ENCODE assay signal across 21 cellular contexts in genomic region chr12:115044073-115044472, GRCh38.
DNase-seq lines count a peak whose midpoint lies in the region; ATAC-seq, FAIRE-seq and TF ChIP-seq lines count a peak whose summit lies in the region.
"Had no signal": no experiment of that assay in that cellular context is flagged by ENCODE, and none has a peak within 500 bp of the region (broad histone marks: within the 10 kb centered on the region; RNA-seq: fewer than 3 reads in every experiment).

No MANE protein-coding gene starts in this region.

- no peak for TF ChIP-seq EP300 in K562 (IDR thresholded peaks at IDR 0.05; ENCODE audit: low read length)

- CTCF ChIA-PET in K562 (lab: Yijun Ruan, JAX; ENCODE audit: low intra/inter-chr PET ratio), result no interaction called here

- no peaks in the 10 kb centered on the region for H3K4me1 ChIP-seq in K562 (replicated peaks in 1 of 2; ENCODE audit: control insufficient read depth in 2 of 2, insufficient read depth in 2 of 2, low read length in 2 of 2)
- no peaks in the 10 kb centered on the region for H3K4me1 ChIP-seq in kidney (ENCODE audit: control insufficient read depth in 1 of 2, insufficient read depth in 1 of 2, low read depth in 1 of 2, low read length in 2 of 2)

- no peaks in the 10 kb centered on the region for H4K20me1 ChIP-seq in K562 (replicated peaks; ENCODE audit: control insufficient read depth, insufficient read depth, low read length)

- no TSS peak for BruUV-seq in K562 (replicated peaks; lab: Mats Ljungman, UMichigan)

- TF ChIP-seq POLR2A in K562 (conservative IDR thresholded peaks at IDR 0.05), result no peak

- no peak overlapping the region for H3K9ac ChIP-seq in K562 (ENCODE audit: insufficient read depth in 1 of 2, low read depth in 2 of 2, low read length in 2 of 2)
- H3K9ac ChIP-seq in kidney (ENCODE audit: low read length in 2 of 2), result no peak overlapping the region

- ATAC-seq in K562, result no peak
- peak; percentile 59 for ATAC-seq in left lobe of liver
- ATAC-seq in HG02798 (IDR thresholded peaks at IDR 0.05; ENCODE audit: poor library complexity, unreplicated experiment), result no peak
- ATAC-seq: left colon had no signal

- POLR2A ChIA-PET in K562 (lab: Yijun Ruan, JAX), result no interaction called here

- H3K27ac ChIP-seq in K562 (ENCODE audit: extremely low read depth, low read depth, low read length) (no peak overlapping the region), kidney (ENCODE audit: low read depth in 2 of 2, low read length in 2 of 2) (no peak overlapping the region)

- H3K9me1 ChIP-seq in K562 (ENCODE audit: control insufficient read depth, insufficient read depth, low read length), result no peaks in the 10 kb centered on the region

- in situ Hi-C loops in K562 (cut with MboI), result no loop called here

- TF ChIP-seq CTCF in K562 (IDR thresholded peaks at IDR 0.05 in 2 of 3, conservative IDR thresholded peaks at IDR 0.05 in 1 of 3; ENCODE audit: insufficient read depth in 2 of 3, low read depth in 1 of 3, low read length in 3 of 3), result no peak
- no peak for TF ChIP-seq CTCF in kidney (IDR thresholded peaks at IDR 0.05; ENCODE audit: borderline replicate concordance, extremely low read depth, insufficient read depth)

- TF ChIP-seq RAD21 in K562 (CRISPR knock-in tag; conservative IDR thresholded peaks at IDR 0.05 in 1 of 2, IDR thresholded peaks at IDR 0.05 in 1 of 2), result no peak

- H3K79me2 ChIP-seq in K562 (ENCODE audit: control insufficient read depth, insufficient read depth, low read length), result no peaks in the 10 kb centered on the region

- FAIRE-seq in K562 (lab: Jason Lieb, UNC) (no peak), kidney (lab: Jason Lieb, UNC) (no peak)

- H3K9me3 ChIP-seq in K562 (replicated peaks; ENCODE audit: control insufficient read depth, insufficient read depth, low read depth, low read length), result no peaks in the 10 kb centered on the region
- H3K9me3 ChIP-seq in kidney (ENCODE audit: control insufficient read depth in 1 of 2, low read length in 2 of 2), result peaks cover 0 to 3% of the 10 kb centered on the region in 2 donors

- DNase-seq in ELR (ENCODE audit: low read depth), result peak; percentile 3
- peak; percentile 64 for DNase-seq in NCI-H82 (lab: John Stamatoyannopoulos, UW)
- no peak for DNase-seq in K562 (ENCODE audit: extremely low read depth in 1 of 4, low spot score in 3 of 4)
- DNase-seq in left lobe of liver (ENCODE audit: low spot score), result no peak
- no peak for DNase-seq in NCI-H774 (lab: John Stamatoyannopoulos, UW)
- no peak for DNase-seq in kidney
- DNase-seq in posterior cingulate gyrus, result no peak
- DNase-seq: activated CD4-positive, alpha-beta T cell treated with anti-CD3 and anti-CD28 coated beads for 1 hour; activated naive CD4-positive, alpha-beta T cell treated with anti-CD3 and anti-CD28 coated beads for 36 hours; activated T-cell treated with anti-CD3 and anti-CD28 coated beads, Interleukin-2, amount 50 U/mL, for 48 hours; aorta; CD4-positive, alpha-beta memory T cell; DMS79; erythroblast; left colon; MM.1S; NCI-H748 treated with DMSO at 0.1 percent for 48 hours; stimulated activated CD4-positive, alpha-beta T cell treated with anti-CD3 and anti-CD28 coated beads, Interleukin-2, amount 100 ng/mL, for 24 hours; stimulated activated naive CD4-positive, alpha-beta T cell; T1000 had no signal

- intact Hi-C loops in K562 (cut with micrococcal nuclease), result no loop called here
- intact Hi-C loops in kidney (cut with DNase I), result no loop called here
- intact Hi-C loops in posterior cingulate gyrus (cut with DNase I), result no loop called here

- H3K27me3 ChIP-seq in K562 (ENCODE audit: control insufficient read depth in 2 of 2, insufficient read depth in 2 of 2, low read length in 2 of 2), result no peaks in the 10 kb centered on the region

- 7% methylated on average over 6 of the region's 6 CpGs for WGBS in K562 (ENCODE audit: insufficient coverage, low coverage, missing lambda C conversion rate)

- no peak overlapping the region for H3K4me2 ChIP-seq in K562 (ENCODE audit: insufficient read depth, low read length)

- no peak overlapping the region for H3K4me3 ChIP-seq in K562
- H3K4me3 ChIP-seq in kidney (ENCODE audit: low read length in 2 of 2), result no peak overlapping the region

- no peak overlapping the region for H2AFZ ChIP-seq in K562 (ENCODE audit: low read depth, low read length)

- H3K36me3 ChIP-seq in K562 (ENCODE audit: control insufficient read depth, insufficient read depth, low read length) (no peaks in the 10 kb centered on the region), kidney (ENCODE audit: control insufficient read depth in 1 of 2, insufficient read depth in 2 of 2, low read length in 2 of 2) (no peaks in the 10 kb centered on the region)

TF ChIP-seq in K562, 482 proteins besides CTCF, POLR2A, EP300 and RAD21:
- TF ChIP-seq TCF15 (CRISPR knock-in tag; IDR thresholded peaks at IDR 0.05), result no peak
- TF ChIP-seq MBD1 (CRISPR knock-in tag; IDR thresholded peaks at IDR 0.05), result no peak
- peak; percentile 51 for TF ChIP-seq HCFC1 (IDR thresholded peaks at IDR 0.05; ENCODE audit: low read depth, low read length)
- no peak for TF ChIP-seq SNIP1 (IDR thresholded peaks at IDR 0.05; ENCODE audit: low read depth)
- TF ChIP-seq E2F3 (CRISPR knock-in tag; IDR thresholded peaks at IDR 0.05), result no peak
- TF ChIP-seq, protein P1, sequence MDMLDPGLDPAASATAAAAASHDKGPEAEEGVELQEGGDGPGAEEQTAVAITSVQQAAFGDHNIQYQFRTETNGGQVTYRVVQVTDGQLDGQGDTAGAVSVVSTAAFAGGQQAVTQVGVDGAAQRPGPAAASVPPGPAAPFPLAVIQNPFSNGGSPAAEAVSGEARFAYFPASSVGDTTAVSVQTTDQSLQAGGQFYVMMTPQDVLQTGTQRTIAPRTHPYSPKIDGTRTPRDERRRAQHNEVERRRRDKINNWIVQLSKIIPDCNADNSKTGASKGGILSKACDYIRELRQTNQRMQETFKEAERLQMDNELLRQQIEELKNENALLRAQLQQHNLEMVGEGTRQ (CRISPR knock-in tag; IDR thresholded peaks at IDR 0.05), result peak; percentile 53; the same call in 1 of the 2 replicates
- TF ChIP-seq ZNF133 (CRISPR knock-in tag; IDR thresholded peaks at IDR 0.05), result no peak
- no peak for TF ChIP-seq MAZ (CRISPR knock-in tag; conservative IDR thresholded peaks at IDR 0.05 in 1 of 2, IDR thresholded peaks at IDR 0.05 in 1 of 2)
- TF ChIP-seq PHB2 (IDR thresholded peaks at IDR 0.05; ENCODE audit: low read depth), result no peak
- TF ChIP-seq, protein P2, sequence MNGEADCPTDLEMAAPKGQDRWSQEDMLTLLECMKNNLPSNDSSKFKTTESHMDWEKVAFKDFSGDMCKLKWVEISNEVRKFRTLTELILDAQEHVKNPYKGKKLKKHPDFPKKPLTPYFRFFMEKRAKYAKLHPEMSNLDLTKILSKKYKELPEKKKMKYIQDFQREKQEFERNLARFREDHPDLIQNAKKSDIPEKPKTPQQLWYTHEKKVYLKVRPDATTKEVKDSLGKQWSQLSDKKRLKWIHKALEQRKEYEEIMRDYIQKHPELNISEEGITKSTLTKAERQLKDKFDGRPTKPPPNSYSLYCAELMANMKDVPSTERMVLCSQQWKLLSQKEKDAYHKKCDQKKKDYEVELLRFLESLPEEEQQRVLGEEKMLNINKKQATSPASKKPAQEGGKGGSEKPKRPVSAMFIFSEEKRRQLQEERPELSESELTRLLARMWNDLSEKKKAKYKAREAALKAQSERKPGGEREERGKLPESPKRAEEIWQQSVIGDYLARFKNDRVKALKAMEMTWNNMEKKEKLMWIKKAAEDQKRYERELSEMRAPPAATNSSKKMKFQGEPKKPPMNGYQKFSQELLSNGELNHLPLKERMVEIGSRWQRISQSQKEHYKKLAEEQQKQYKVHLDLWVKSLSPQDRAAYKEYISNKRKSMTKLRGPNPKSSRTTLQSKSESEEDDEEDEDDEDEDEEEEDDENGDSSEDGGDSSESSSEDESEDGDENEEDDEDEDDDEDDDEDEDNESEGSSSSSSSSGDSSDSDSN (IDR thresholded peaks at IDR 0.05; ENCODE audit: borderline replicate concordance in 1 of 2, low read depth in 2 of 2, low read length in 2 of 2), result no peak
- TF ChIP-seq MEF2A (IDR thresholded peaks at IDR 0.05; ENCODE audit: control insufficient read depth, low read depth, low read length), result no peak

Comparison
In these comparisons a context has a peak if more than half of its experiments do, and no peak if none do; other contexts are left out.
1. DNase-seq: peak in ELR (single experiment) and NCI-H82 (single experiment); none in K562 (0 of 4), left lobe of liver (single experiment), NCI-H774 (single experiment), kidney (single experiment) and posterior cingulate gyrus (0 of 10).